8 cellular contexts compared by ENCODE assay signal in genomic region chr6:129370268-129370916, GRCh38.
A peak's percentile ranks its signal among the peaks of the same experiment; 100 is the strongest.
DNase-seq lines count a peak whose midpoint lies in the region; ATAC-seq lines count a peak whose summit lies in the region.

No MANE protein-coding gene starts in this region.

- peak; percentile 41 for ATAC-seq in HG03442 (IDR thresholded peaks at IDR 0.05; ENCODE audit: unreplicated experiment)
- ATAC-seq in GM19023 (IDR thresholded peaks at IDR 0.05; ENCODE audit: unreplicated experiment), result no peak

- no peaks in the 10 kb centered on the region for H3K36me3 ChIP-seq in SJCRH30

- H3K4me1 ChIP-seq in SJCRH30, result 0 out of 2 replicates have a peak, but pooled peaks cover 3% of the 10 kb centered on the region

- H3K4me3 ChIP-seq in SJCRH30, result no peak overlapping the region

- H3K27ac ChIP-seq in SJCRH30, result no peak overlapping the region

- no peaks in the 10 kb centered on the region for H3K9me3 ChIP-seq in SJCRH30 (replicated peaks)

- no peaks in the 10 kb centered on the region for H3K27me3 ChIP-seq in SJCRH30

- DNase-seq in NCI-H510A treated with DMSO at 0.1 percent for 48 hours (lab: John Stamatoyannopoulos, UW), result peak; percentile 6
- no peak for DNase-seq in NCI-H510A (lab: John Stamatoyannopoulos, UW)
- peak; percentile 15 to 68 for DNase-seq in SJCRH30
- peak in 32 of 58 donors; percentile 0 to 59 (median 8) for DNase-seq in anterior cingulate cortex (lab: John Stamatoyannopoulos, UW)
- DNase-seq in iPS-NIHi11 (ENCODE audit: low spot score), result peak; percentile 30
- peak; percentile 11 to 31 for DNase-seq in stimulated activated CD4-positive, alpha-beta T cell treated with anti-CD3 and anti-CD28 coated beads, Interleukin-1b, Interleukin-23, amount 100 ng/mL, for 4 hours (ENCODE audit: low read depth in 2 of 2)
